In the genomic region with DNA sequence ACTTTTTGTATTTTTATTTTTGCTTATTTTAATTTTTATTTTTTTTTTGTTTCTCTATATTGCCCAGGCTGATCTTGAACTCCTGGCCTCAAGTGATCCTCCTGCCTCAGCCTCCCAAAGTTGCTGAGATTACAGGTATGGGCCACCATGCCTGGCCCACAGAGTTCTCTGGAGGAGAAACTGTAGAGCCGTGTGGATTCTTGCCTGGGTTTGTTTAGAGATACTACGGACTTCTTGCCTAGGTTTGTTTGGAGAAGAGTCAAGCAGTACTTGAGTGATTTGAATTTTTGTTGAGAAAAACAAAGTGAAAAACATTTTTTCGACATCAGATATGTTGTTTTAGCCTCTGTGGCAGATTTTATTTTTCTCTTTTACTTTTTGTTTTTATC, we compare ENCODE assay signal across 11 cellular contexts.
DNase-seq lines count a peak whose midpoint lies in the region; ATAC-seq and TF ChIP-seq lines count a peak whose summit lies in the region.
"Had no signal": no experiment of that assay in that cellular context is flagged by ENCODE, and none has a peak within 500 bp of the region (broad histone marks: within the 10 kb centered on the region; RNA-seq: fewer than 3 reads in every experiment).

No MANE protein-coding gene starts in this region.

- no peak for TF ChIP-seq POLR2A in uterus (IDR thresholded peaks at IDR 0.05)

- H3K27me3 ChIP-seq in mammary epithelial cell (ENCODE audit: insufficient read depth, low read length) = no peaks in the 10 kb centered on the region
- H3K27me3 ChIP-seq in SU-DHL-6 (ENCODE audit: low read length) = no peaks in the 10 kb centered on the region
- no peaks in the 10 kb centered on the region for H3K27me3 ChIP-seq in uterus
- H3K27me3 ChIP-seq: BE2C had no signal

- H3K9ac ChIP-seq in mammary epithelial cell (ENCODE audit: insufficient read depth, low read length) (no peak overlapping the region), SU-DHL-6 (ENCODE audit: low read length) (no peak overlapping the region)

- H3K27me3 Mint-ChIP-seq in MCF 10A (ENCODE audit: insufficient read depth, unreplicated experiment) = peaks cover 12% of the 10 kb centered on the region
- no peaks in the 10 kb centered on the region for H3K27me3 Mint-ChIP-seq in effector memory CD8-positive, alpha-beta T cell

- ATAC-seq in effector memory CD8-positive, alpha-beta T cell (replicated peaks) = no peak

- BruUV-seq in MCF 10A (replicated peaks; lab: Mats Ljungman, UMichigan) (TSS peak; percentile 99), mammary epithelial cell (replicated peaks; lab: Mats Ljungman, UMichigan) (no TSS peak)

- 65% methylated on average over 3 of the region's 3 CpGs for WGBS in mammary epithelial cell (ENCODE audit: low coverage, missing lambda C conversion rate)

- H3K4me2 ChIP-seq in mammary epithelial cell (ENCODE audit: insufficient read depth, low read depth, low read length) (no peak overlapping the region), SU-DHL-6 (ENCODE audit: low read depth, low read length, poor library complexity, severe bottlenecking) (peak overlapping the region; percentile 33)

- H4K20me1 ChIP-seq in mammary epithelial cell (ENCODE audit: insufficient read depth, low read length) (no peaks in the 10 kb centered on the region), SU-DHL-6 (ENCODE audit: low read depth, low read length) (no peaks in the 10 kb centered on the region; the same call in 1 of the 2 replicates)

- CTCF ChIA-PET in MCF 10A (lab: Yijun Ruan, JAX) = no interaction called here
- CTCF ChIA-PET in mammary epithelial cell (lab: Charles Lee; ENCODE audit: low non-redundant PET) = no interaction called here

- no peaks in the 10 kb centered on the region for H3K9me2 ChIP-seq in SU-DHL-6 (replicated peaks; ENCODE audit: insufficient read depth, low read length)

- H2AFZ ChIP-seq in mammary epithelial cell (ENCODE audit: low read depth, low read length) (no peak overlapping the region), SU-DHL-6 (ENCODE audit: low read depth, low read length, severe bottlenecking) (no peak overlapping the region)

- H3K27ac Mint-ChIP-seq in MCF 10A (ENCODE audit: low read depth, unreplicated experiment) = peak overlapping the region; percentile 93
- peak overlapping the region; percentile 100 for H3K27ac Mint-ChIP-seq in effector memory CD8-positive, alpha-beta T cell

- DNase-seq in MCF 10A (ENCODE audit: unreplicated experiment) = no peak
- DNase-seq in mammary epithelial cell = no peak
- DNase-seq in effector memory CD8-positive, alpha-beta T cell = peak in 1 of 3 experiments; percentile 5
- DNase-seq in uterus = no peak
- no peak for DNase-seq in pons (ENCODE audit: low spot score)
- DNase-seq in dermis blood vessel endothelial cell = no peak
- no peak for DNase-seq in NCI-H1048 (lab: John Stamatoyannopoulos, UW)
- DNase-seq: BE2C, cortex of kidney had no signal

- no peaks in the 10 kb centered on the region for H3K9me3 Mint-ChIP-seq in MCF 10A (ENCODE audit: unreplicated experiment)
- H3K9me3 Mint-ChIP-seq in effector memory CD8-positive, alpha-beta T cell = peaks cover 0 to 2% of the 10 kb centered on the region in 2 donors

- dilution Hi-C loops in mammary epithelial cell (cut with HindIII; ENCODE audit: low sequenced_read_pairs) = no loop called here

- H3K36me3 ChIP-seq in mammary epithelial cell (ENCODE audit: insufficient read depth, low read length) (no peaks in the 10 kb centered on the region), SU-DHL-6 (ENCODE audit: low read length) (no peaks in the 10 kb centered on the region), uterus (no peaks in the 10 kb centered on the region)
- H3K36me3 ChIP-seq: BE2C had no signal

- H3K9me3 ChIP-seq in mammary epithelial cell (replicated peaks; ENCODE audit: insufficient read depth, low read length) (no peaks in the 10 kb centered on the region), SU-DHL-6 (ENCODE audit: insufficient read depth, low read length) (no peaks in the 10 kb centered on the region), uterus (no peaks in the 10 kb centered on the region)
- H3K9me3 ChIP-seq: BE2C had no signal

- H3F3A ChIP-seq in SU-DHL-6 (ENCODE audit: insufficient read depth) = 0 out of 2 replicates have a peak, but pooled peaks cover 7% of the 10 kb centered on the region

- H3K4me3 ChIP-seq in mammary epithelial cell (replicated peaks in 1 of 3; ENCODE audit: insufficient read depth in 1 of 3, low read depth in 2 of 3, low read length in 3 of 3) = no peak overlapping the region
- no peak overlapping the region for H3K4me3 ChIP-seq in SU-DHL-6 (ENCODE audit: insufficient read depth, low read length, poor library complexity, severe bottlenecking)
- H3K4me3 ChIP-seq in uterus = peak overlapping the region in 1 of 2 donors; percentile 10
- H3K4me3 ChIP-seq: lung had no signal

- H3K4me3 Mint-ChIP-seq in MCF 10A (ENCODE audit: unreplicated experiment) = peak overlapping the region; percentile 53
- peak overlapping the region; percentile 79 to 90 for H3K4me3 Mint-ChIP-seq in effector memory CD8-positive, alpha-beta T cell

- H3K27ac ChIP-seq in mammary epithelial cell (ENCODE audit: insufficient read depth, low read depth, low read length) = no peak overlapping the region
- peak overlapping the region; percentile 22; the same call in 1 of the 2 replicates for H3K27ac ChIP-seq in SU-DHL-6 (ENCODE audit: low read depth, low read length)
- peak overlapping the region; percentile 45 to 46 for H3K27ac ChIP-seq in uterus

- H3K36me3 Mint-ChIP-seq in MCF 10A (ENCODE audit: insufficient read depth, unreplicated experiment) = no peaks in the 10 kb centered on the region
- H3K36me3 Mint-ChIP-seq in effector memory CD8-positive, alpha-beta T cell (ENCODE audit: insufficient read depth) = peaks cover 17% of the 10 kb centered on the region

- POLR2A ChIA-PET in MCF 10A (lab: Yijun Ruan, JAX) = no interaction called here

- in situ Hi-C loops in mammary epithelial cell (cut with MboI; ENCODE audit: low sequenced_read_pairs in 2 of 2) = no loop called here

- H3K4me1 ChIP-seq in mammary epithelial cell (ENCODE audit: insufficient read depth, low read length) = no peaks in the 10 kb centered on the region
- H3K4me1 ChIP-seq in uterus = no peaks in the 10 kb centered on the region
- H3K4me1 ChIP-seq: BE2C had no signal

- intact Hi-C loops in MCF 10A (cut with micrococcal nuclease) = no loop called here
- intact Hi-C loops in mammary epithelial cell (cut with micrococcal nuclease) = no loop called here
- intact Hi-C loops in uterus (cut with DNase I; ENCODE audit: low total_unique reads) = no loop called here

- H3K79me2 ChIP-seq in mammary epithelial cell (ENCODE audit: insufficient read depth, low read length) (no peaks in the 10 kb centered on the region), SU-DHL-6 (ENCODE audit: insufficient read depth, low read length) (peaks cover 91% of the 10 kb centered on the region)

- peaks cover 13% of the 10 kb centered on the region for H3K4me1 Mint-ChIP-seq in MCF 10A (ENCODE audit: insufficient read depth, unreplicated experiment)
- peaks cover 17 to 41% of the 10 kb centered on the region in 2 donors for H3K4me1 Mint-ChIP-seq in effector memory CD8-positive, alpha-beta T cell (ENCODE audit: low read depth in 2 of 2)

- no peak for TF ChIP-seq CTCF in MCF 10A (IDR thresholded peaks at IDR 0.05; ENCODE audit: unreplicated experiment)
- no peak for TF ChIP-seq CTCF in mammary epithelial cell (conservative IDR thresholded peaks at IDR 0.05 in 1 of 2, IDR thresholded peaks at IDR 0.05 in 1 of 2; ENCODE audit: extremely low read depth in 1 of 2, insufficient read depth in 1 of 2, low read depth in 1 of 2, low read length in 2 of 2)
- TF ChIP-seq CTCF in SU-DHL-6 (IDR thresholded peaks at IDR 0.05; ENCODE audit: insufficient read depth, low read length, poor library complexity, severe bottlenecking) = no peak
- no peak for TF ChIP-seq CTCF in uterus (IDR thresholded peaks at IDR 0.05)
